ENCODE assay signal across 8 cellular contexts in genomic region chr16:70685061-70685937, GRCh38. TPM values are rescaled to one million over a fixed set of nuclear protein-coding genes. Genes with fewer than 3 reads are reported as not detected.
DNase-seq lines count a peak whose midpoint lies in the region; ATAC-seq and TF ChIP-seq lines count a peak whose summit lies in the region.

No MANE protein-coding gene starts in this region.

- peaks cover 4% of the 10 kb centered on the region for H3K4me1 ChIP-seq in endodermal cell (ENCODE audit: control insufficient read depth, insufficient read depth, low read length)
- peaks cover 0 to 7% of the 10 kb centered on the region in 2 donors for H3K4me1 ChIP-seq in naive thymus-derived CD4-positive, alpha-beta T cell (ENCODE audit: control insufficient read depth in 2 of 2, insufficient read depth in 2 of 2, low read length in 2 of 2)

- ATAC-seq in naive thymus-derived CD4-positive, alpha-beta T cell = peak; percentile 36

- no peaks in the 10 kb centered on the region for H3K4me1 Mint-ChIP-seq in endodermal cell
- H3K4me1 Mint-ChIP-seq in naive thymus-derived CD4-positive, alpha-beta T cell = peaks cover 0 to 8% (median 4%) of the 10 kb centered on the region in 7 donors

- H3K36me3 ChIP-seq in endodermal cell (ENCODE audit: control insufficient read depth, insufficient read depth, low read length) = no peaks in the 10 kb centered on the region
- peaks cover 0 to 4% (median 0%) of the 10 kb centered on the region in 3 experiments for H3K36me3 ChIP-seq in naive thymus-derived CD4-positive, alpha-beta T cell (ENCODE audit: control insufficient read depth in 2 of 3, insufficient read depth in 3 of 3, low read length in 3 of 3)

- no peaks in the 10 kb centered on the region for H3K9me3 ChIP-seq in endodermal cell (ENCODE audit: control insufficient read depth, low read length)
- no peaks in the 10 kb centered on the region for H3K9me3 ChIP-seq in naive thymus-derived CD4-positive, alpha-beta T cell (ENCODE audit: control insufficient read depth in 2 of 3, low read length in 3 of 3)

- CTCF ChIA-PET in naive thymus-derived CD4-positive, alpha-beta T cell (lab: Charles Lee) = no interaction called here

- no peak for TF ChIP-seq CTCF in endodermal cell (conservative IDR thresholded peaks at IDR 0.05)

- intact Hi-C loops in naive thymus-derived CD4-positive, alpha-beta T cell (cut with micrococcal nuclease) = loop anchor here in 1 of 2 donors (1.0 kb wide), 1 partner anchor 52 kb away; no protein-coding TSS in a partner anchor

- H3K4me3 Mint-ChIP-seq in endodermal cell = peak overlapping the region; percentile 62
- H3K4me3 Mint-ChIP-seq in naive thymus-derived CD4-positive, alpha-beta T cell = peak overlapping the region in 9 of 10 donors; percentile 32 to 74 (median 59)

- H3K27ac ChIP-seq in endodermal cell (ENCODE audit: low read depth, low read length) = no peak overlapping the region
- no peak overlapping the region for H3K27ac ChIP-seq in naive thymus-derived CD4-positive, alpha-beta T cell (ENCODE audit: low read depth, low read length)

- H3K9ac ChIP-seq in endodermal cell (ENCODE audit: extremely low read depth, low read length, poor library complexity, severe bottlenecking) = peak overlapping the region; percentile 47

- H3K9me3 Mint-ChIP-seq in endodermal cell = no peaks in the 10 kb centered on the region
- H3K9me3 Mint-ChIP-seq in naive thymus-derived CD4-positive, alpha-beta T cell = no peaks in the 10 kb centered on the region

- POLR2A ChIA-PET in naive thymus-derived CD4-positive, alpha-beta T cell (lab: Charles Lee) = interaction anchor here (0.6 to 0.9 kb wide), 2 partner anchors 49 to 86 kb away, joined by 3 to 4 read pairs; no protein-coding TSS in a partner anchor

- 4 to 10% methylated on average over 10 to 90 of the region's 90 CpGs for WGBS in endodermal cell (ENCODE audit: insufficient coverage in 1 of 2, insufficient read length in 1 of 2), 2 experiments

- H3K27ac Mint-ChIP-seq in endodermal cell = no peak overlapping the region
- H3K27ac Mint-ChIP-seq in naive thymus-derived CD4-positive, alpha-beta T cell = peak overlapping the region in 1 of 9 donors; percentile 14

- H3K27me3 ChIP-seq in endodermal cell (ENCODE audit: control insufficient read depth, insufficient read depth, low read length, poor library complexity, severe bottlenecking) = no peaks in the 10 kb centered on the region
- peaks cover 0 to 6% of the 10 kb centered on the region in 2 donors for H3K27me3 ChIP-seq in naive thymus-derived CD4-positive, alpha-beta T cell (ENCODE audit: control insufficient read depth in 2 of 2, insufficient read depth in 2 of 2, low read length in 2 of 2)

- H3K36me3 Mint-ChIP-seq in endodermal cell (ENCODE audit: low read depth) = no peaks in the 10 kb centered on the region
- peaks cover 0 to 3% (median 0%) of the 10 kb centered on the region in 5 donors for H3K36me3 Mint-ChIP-seq in naive thymus-derived CD4-positive, alpha-beta T cell

- H3K27me3 Mint-ChIP-seq in endodermal cell (ENCODE audit: insufficient read depth) = peaks cover 1% of the 10 kb centered on the region
- peaks cover 0 to 26% (median 4%) of the 10 kb centered on the region in 5 donors for H3K27me3 Mint-ChIP-seq in naive thymus-derived CD4-positive, alpha-beta T cell

- in situ Hi-C loops in G401 (cut with HindIII; ENCODE audit: low sequenced_read_pairs) = no loop called here

- H3K4me3 ChIP-seq in endodermal cell (ENCODE audit: low read length) = peak overlapping the region; percentile 81
- no peak overlapping the region for H3K4me3 ChIP-seq in naive thymus-derived CD4-positive, alpha-beta T cell (ENCODE audit: low read length)

- DNase-seq in D341Med (ENCODE audit: low spot score) = peak; percentile 52
- peak; percentile 4 for DNase-seq in NCI-H526 treated with DMSO at 0.1 percent for 48 hours (lab: John Stamatoyannopoulos, UW)
- peak; percentile 70 for DNase-seq in endodermal cell
- DNase-seq in naive thymus-derived CD4-positive, alpha-beta T cell = peak in 2 of 9 donors; percentile 8 to 9
- DNase-seq in G401 (ENCODE audit: low spot score) = no peak
- no peak for DNase-seq in NCI-H2196 (lab: John Stamatoyannopoulos, UW; ENCODE audit: unreplicated experiment)
- no peak for DNase-seq in cerebellar cortex (ENCODE audit: low spot score)
- DNase-seq in AG08395 (ENCODE audit: low spot score) = no peak

RNA-seq across cellular contexts. Expression of gene MTSS2, which starts 0.6 kb away (rescaled TPM):
- total RNA-seq in endodermal cell = 10 to 100 TPM; 23.4 to 24.0 TPM
- polyA plus RNA-seq in endodermal cell (2013, experiment 1 of 2) = 86.6 TPM
- 67.0 TPM for polyA plus RNA-seq in endodermal cell (2013, experiment 2 of 2)
- total RNA-seq in naive thymus-derived CD4-positive, alpha-beta T cell = 10 to 100 TPM in 3 of 5 experiments, 1 to 10 TPM in 2; 1.4 to 16.7 (median 11.5) TPM
- not detected for polyA plus RNA-seq in naive thymus-derived CD4-positive, alpha-beta T cell
- total RNA-seq in G401 (2014; rRNA removed; shearing (Covaris generic)) = 15.6 and 46.7 TPM in 2 replicates

RNA-seq across cellular contexts. Expression of gene IL34, which starts 38.9 kb away (rescaled TPM):
- 1 to 10 TPM; 3.0 to 5.6 TPM for total RNA-seq in endodermal cell
- polyA plus RNA-seq in endodermal cell (2013, experiment 1 of 2) = 1.3 TPM
- polyA plus RNA-seq in endodermal cell (2013, experiment 2 of 2) = 0.21 TPM
- 1 to 10 TPM in 1 of 5 experiments, under 1 TPM in 2, not detected in 2; 0.38 to 1.1 (median 0.50) TPM for total RNA-seq in naive thymus-derived CD4-positive, alpha-beta T cell
- not detected for polyA plus RNA-seq in naive thymus-derived CD4-positive, alpha-beta T cell
- total RNA-seq in G401 (2014; rRNA removed; shearing (Covaris generic)) = 3.4 and 5.1 TPM in 2 replicates

Comparison
In these comparisons a context has a peak if more than half of its experiments do, and no peak if none do; other contexts are left out.
1. DNase-seq: peak in D341Med (single experiment), NCI-H526 treated with DMSO at 0.1 percent for 48 hours (single experiment) and endodermal cell (single experiment); none in G401 (single experiment), NCI-H2196 (single experiment), cerebellar cortex (single experiment) and AG08395 (single experiment).